1 cellular context compared by ENCODE assay signal in the genomic region with DNA sequence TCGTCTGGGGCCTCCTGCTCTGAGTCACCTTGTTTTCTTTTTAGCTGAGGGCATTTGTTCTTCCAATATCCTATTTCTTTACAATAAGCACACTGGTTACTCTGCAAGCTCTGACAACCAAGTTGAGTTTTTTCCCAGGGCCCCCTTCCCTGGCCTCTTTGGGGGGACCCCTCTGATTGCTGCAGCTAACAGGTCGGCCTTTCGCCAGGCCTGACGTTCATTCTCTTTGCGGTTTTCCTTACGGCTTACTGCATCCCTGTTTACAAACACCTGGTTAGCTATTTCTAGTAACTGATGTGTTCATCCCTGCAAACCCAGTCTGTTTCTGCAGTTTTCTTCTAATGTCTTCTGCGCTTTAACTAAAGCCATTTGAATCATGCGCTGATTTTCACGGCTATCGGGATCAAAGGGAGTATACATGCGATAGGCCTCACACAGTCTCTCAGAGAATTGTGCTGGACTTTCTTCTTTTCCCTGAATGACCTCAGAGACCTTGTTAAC. TPM values are rescaled to one million over a fixed set of nuclear protein-coding genes. Genes with fewer than 3 reads are reported as not detected.
"Had no signal": no experiment of that assay in that cellular context is flagged by ENCODE, and none has a peak within 500 bp of the region (broad histone marks: within the 10 kb centered on the region; RNA-seq: fewer than 3 reads in every experiment).

No MANE protein-coding gene starts in this region.

RNA-seq across cellular contexts. Expression of a gene that starts 37.5 kb away (rescaled TPM):
- polyA plus RNA-seq: naive thymus-derived CD8-positive, alpha-beta T cell had no signal
